Comparison of ENCODE assay signal across 8 cellular contexts in the genomic region with DNA sequence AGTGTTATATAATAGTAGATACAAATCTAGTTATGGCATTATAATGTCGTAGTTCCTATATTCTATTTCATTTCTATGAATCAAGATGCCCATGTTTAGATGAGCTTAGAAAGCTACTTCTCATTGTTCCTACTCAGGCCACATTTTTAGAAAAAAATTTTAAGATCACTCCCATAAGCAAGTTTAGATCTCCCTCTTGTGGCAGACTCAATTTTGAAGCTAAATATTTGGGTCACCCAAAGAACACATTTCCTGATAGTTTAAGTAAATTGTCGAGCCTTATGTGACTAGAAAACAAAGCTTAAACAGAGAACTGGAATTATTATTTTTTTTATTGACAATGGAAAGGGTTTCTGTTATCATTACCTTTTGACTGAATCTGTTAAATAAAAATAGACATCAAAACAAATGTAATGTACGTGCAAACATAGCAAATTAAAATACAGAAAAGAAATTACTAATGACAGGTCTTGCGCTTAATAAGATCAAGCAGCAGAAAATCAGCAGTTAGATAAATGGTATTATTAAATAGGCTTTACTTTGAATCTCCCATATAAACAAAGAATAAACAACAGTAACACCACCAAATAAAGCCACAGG.
A peak's percentile ranks its signal among the peaks of the same experiment; 100 is the strongest.
DNase-seq lines count a peak whose midpoint lies in the region; ATAC-seq, FAIRE-seq and TF ChIP-seq lines count a peak whose summit lies in the region.

No MANE protein-coding gene starts in this region.

- ATAC-seq in heart right ventricle (no peak), K562 (no peak), HG02981 (IDR thresholded peaks at IDR 0.05; ENCODE audit: unreplicated experiment) (no peak), left cardiac atrium (no peak)

- no peak for FAIRE-seq in K562 (lab: Jason Lieb, UNC)

- H3K27me3 ChIP-seq in heart right ventricle (no peaks in the 10 kb centered on the region), right atrium auricular region (no peaks in the 10 kb centered on the region), K562 (ENCODE audit: control insufficient read depth in 2 of 2, insufficient read depth in 2 of 2, low read length in 2 of 2) (no peaks in the 10 kb centered on the region)

- no peak overlapping the region for H3K4me2 ChIP-seq in K562 (ENCODE audit: insufficient read depth, low read length)

- POLR2A ChIA-PET in K562 (lab: Yijun Ruan, JAX) = interaction anchor here (0.7 kb wide), 1 partner anchor 1086 kb away, joined by 3 read pairs; no protein-coding TSS in a partner anchor

- in situ Hi-C loops in K562 (cut with MboI) = no loop called here

- no peak for TF ChIP-seq POLR2A in K562 (conservative IDR thresholded peaks at IDR 0.05)

- CTCF ChIA-PET in K562 (lab: Yijun Ruan, JAX; ENCODE audit: low intra/inter-chr PET ratio) = no interaction called here

- no peaks in the 10 kb centered on the region for H3K9me3 ChIP-seq in heart right ventricle
- no peaks in the 10 kb centered on the region for H3K9me3 ChIP-seq in right atrium auricular region
- no peaks in the 10 kb centered on the region for H3K9me3 ChIP-seq in K562 (replicated peaks; ENCODE audit: control insufficient read depth, insufficient read depth, low read depth, low read length)

- peaks cover 0 to 17% (median 0%) of the 10 kb centered on the region in 9 donors for H3K36me3 ChIP-seq in heart right ventricle
- H3K36me3 ChIP-seq in right atrium auricular region = no peaks in the 10 kb centered on the region
- no peaks in the 10 kb centered on the region for H3K36me3 ChIP-seq in K562 (ENCODE audit: control insufficient read depth, insufficient read depth, low read length)

- no TSS peak for BruUV-seq in K562 (replicated peaks; lab: Mats Ljungman, UMichigan)

- no peak overlapping the region for H3K9ac ChIP-seq in K562 (ENCODE audit: insufficient read depth in 1 of 2, low read depth in 2 of 2, low read length in 2 of 2)

- peak; percentile 20 to 30; a peak in 1 of 4 replicates for TF ChIP-seq RAD21 in K562 (CRISPR knock-in tag; conservative IDR thresholded peaks at IDR 0.05 in 1 of 2, IDR thresholded peaks at IDR 0.05 in 1 of 2)

- H3K9me1 ChIP-seq in K562 (ENCODE audit: control insufficient read depth, insufficient read depth, low read length) = no peaks in the 10 kb centered on the region

- H3K4me1 ChIP-seq in heart right ventricle = no peaks in the 10 kb centered on the region
- no peaks in the 10 kb centered on the region for H3K4me1 ChIP-seq in right atrium auricular region
- no peaks in the 10 kb centered on the region for H3K4me1 ChIP-seq in K562 (replicated peaks in 1 of 2; ENCODE audit: control insufficient read depth in 2 of 2, insufficient read depth in 2 of 2, low read length in 2 of 2)

- no peaks in the 10 kb centered on the region for H3K79me2 ChIP-seq in K562 (ENCODE audit: control insufficient read depth, insufficient read depth, low read length)

- intact Hi-C loops in heart right ventricle (cut with DNase I) (loop anchor here in 3 of 10 donors (5.0 to 10.0 kb wide), 3 partner anchors 416 to 786 kb away; no protein-coding TSS in a partner anchor), K562 (cut with micrococcal nuclease) (no loop called here), left cardiac atrium (cut with DNase I) (no loop called here)

- H2AFZ ChIP-seq in K562 (ENCODE audit: low read depth, low read length) = no peak overlapping the region

- H3K27ac ChIP-seq in heart right ventricle (no peak overlapping the region), right atrium auricular region (no peak overlapping the region), K562 (ENCODE audit: extremely low read depth, low read depth, low read length) (no peak overlapping the region)

- H3K4me3 ChIP-seq in heart right ventricle (no peak overlapping the region), right atrium auricular region (no peak overlapping the region), K562 (no peak overlapping the region)

- peak in 7 of 9 donors; percentile 33 to 55 (median 42) for TF ChIP-seq CTCF in heart right ventricle (IDR thresholded peaks at IDR 0.05)
- TF ChIP-seq CTCF in right atrium auricular region (IDR thresholded peaks at IDR 0.05) = peak in 1 of 2 donors; percentile 55
- no peak; a peak in 1 of 6 replicates for TF ChIP-seq CTCF in K562 (IDR thresholded peaks at IDR 0.05 in 2 of 3, conservative IDR thresholded peaks at IDR 0.05 in 1 of 3; ENCODE audit: insufficient read depth in 2 of 3, low read depth in 1 of 3, low read length in 3 of 3)

- WGBS in heart right ventricle, 2 donors = 64 to 74% methylated on average over 4 of the region's 4 CpGs
- 3% methylated on average over 4 of the region's 4 CpGs for WGBS in K562 (ENCODE audit: insufficient coverage, low coverage, missing lambda C conversion rate)

- H4K20me1 ChIP-seq in K562 (replicated peaks; ENCODE audit: control insufficient read depth, insufficient read depth, low read length) = no peaks in the 10 kb centered on the region

- DNase-seq in heart right ventricle (no peak), right atrium auricular region (ENCODE audit: low spot score) (no peak), NCI-H226 (peak; percentile 11), K562 (ENCODE audit: extremely low read depth in 1 of 4, low spot score in 3 of 4) (no peak), midbrain (lab: John Stamatoyannopoulos, UW) (peak; percentile 44), left cardiac atrium (no peak)
- no peak for DNase-seq in NK-92 treated with Interleukin-12 subunit alpha and Interleukin-12 subunit beta, amount 100 ng/mL, for 24 hours (lab: John Stamatoyannopoulos, UW)

- no peak for TF ChIP-seq EP300 in K562 (IDR thresholded peaks at IDR 0.05; ENCODE audit: low read length)

TF ChIP-seq in K562, 482 proteins besides CTCF, POLR2A, EP300 and RAD21:
- TF ChIP-seq DDX20 (tag; IDR thresholded peaks at IDR 0.05; ENCODE audit: low read depth) = no peak
- no peak for TF ChIP-seq SNRNP70 (optimal IDR thresholded peaks at IDR 0.05; ENCODE audit: low read depth, low read length)
- TF ChIP-seq ZEB2 (IDR thresholded peaks at IDR 0.05) = no peak
- no peak for TF ChIP-seq EZH2 (IDR thresholded peaks at IDR 0.05; ENCODE audit: borderline replicate concordance, low read depth, low read length)
- no peak for TF ChIP-seq LARP7 (IDR thresholded peaks at IDR 0.05)
- TF ChIP-seq, protein P1, sequence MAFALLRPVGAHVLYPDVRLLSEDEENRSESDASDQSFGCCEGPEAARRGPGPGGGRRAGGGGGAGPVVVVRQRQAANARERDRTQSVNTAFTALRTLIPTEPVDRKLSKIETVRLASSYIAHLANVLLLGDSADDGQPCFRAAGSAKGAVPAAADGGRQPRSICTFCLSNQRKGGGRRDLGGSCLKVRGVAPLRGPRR (CRISPR knock-in tag; IDR thresholded peaks at IDR 0.05) = no peak
- TF ChIP-seq HDAC6 (IDR thresholded peaks at IDR 0.05; ENCODE audit: low read depth, low read length) = no peak
- TF ChIP-seq KLF10 (CRISPR knock-in tag; IDR thresholded peaks at IDR 0.05) = no peak
- TF ChIP-seq KLF13 (tag; IDR thresholded peaks at IDR 0.05; ENCODE audit: borderline replicate concordance, low read depth) = no peak
- TF ChIP-seq C11orf30 (IDR thresholded peaks at IDR 0.05; ENCODE audit: low read depth) = no peak
- TF ChIP-seq SETDB1 (IDR thresholded peaks at IDR 0.05; ENCODE audit: low read length) = no peak
- TF ChIP-seq ZNF12 (CRISPR knock-in tag; IDR thresholded peaks at IDR 0.05) = no peak
- TF ChIP-seq EWSR1 (IDR thresholded peaks at IDR 0.05; ENCODE audit: borderline replicate concordance, low read depth, partially characterized antibody) = no peak
- TF ChIP-seq ZFPM2 (CRISPR knock-in tag; IDR thresholded peaks at IDR 0.05) = no peak
- TF ChIP-seq TAF15 (IDR thresholded peaks at IDR 0.05; ENCODE audit: low read depth, low read length) = no peak
- no peak for TF ChIP-seq SMARCA5 (IDR thresholded peaks at IDR 0.05)
- no peak for TF ChIP-seq NCOA6 (IDR thresholded peaks at IDR 0.05)
- TF ChIP-seq, protein P2, sequence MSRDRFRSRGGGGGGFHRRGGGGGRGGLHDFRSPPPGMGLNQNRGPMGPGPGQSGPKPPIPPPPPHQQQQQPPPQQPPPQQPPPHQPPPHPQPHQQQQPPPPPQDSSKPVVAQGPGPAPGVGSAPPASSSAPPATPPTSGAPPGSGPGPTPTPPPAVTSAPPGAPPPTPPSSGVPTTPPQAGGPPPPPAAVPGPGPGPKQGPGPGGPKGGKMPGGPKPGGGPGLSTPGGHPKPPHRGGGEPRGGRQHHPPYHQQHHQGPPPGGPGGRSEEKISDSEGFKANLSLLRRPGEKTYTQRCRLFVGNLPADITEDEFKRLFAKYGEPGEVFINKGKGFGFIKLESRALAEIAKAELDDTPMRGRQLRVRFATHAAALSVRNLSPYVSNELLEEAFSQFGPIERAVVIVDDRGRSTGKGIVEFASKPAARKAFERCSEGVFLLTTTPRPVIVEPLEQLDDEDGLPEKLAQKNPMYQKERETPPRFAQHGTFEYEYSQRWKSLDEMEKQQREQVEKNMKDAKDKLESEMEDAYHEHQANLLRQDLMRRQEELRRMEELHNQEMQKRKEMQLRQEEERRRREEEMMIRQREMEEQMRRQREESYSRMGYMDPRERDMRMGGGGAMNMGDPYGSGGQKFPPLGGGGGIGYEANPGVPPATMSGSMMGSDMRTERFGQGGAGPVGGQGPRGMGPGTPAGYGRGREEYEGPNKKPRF (IDR thresholded peaks at IDR 0.05; ENCODE audit: low read depth, low read length) = no peak
- TF ChIP-seq FOSL1 (tag; conservative IDR thresholded peaks at IDR 0.05) = no peak
- TF ChIP-seq SIRT6 (IDR thresholded peaks at IDR 0.05; ENCODE audit: low read depth, low read length) = no peak

Comparison
In these comparisons a context has a peak if more than half of its experiments do, and no peak if none do; other contexts are left out.
1. DNase-seq: peak in NCI-H226 (single experiment) and midbrain (single experiment); none in heart right ventricle (0 of 2), right atrium auricular region (single experiment), K562 (0 of 4), NK-92 treated with Interleukin-12 subunit alpha and Interleukin-12 subunit beta, amount 100 ng/mL, for 24 hours (single experiment) and left cardiac atrium (single experiment).
2. CTCF ChIP-seq: peak in heart right ventricle (7 of 9); none in K562 (0 of 3).